ENCODE assay signal across 8 cellular contexts in the genomic region with DNA sequence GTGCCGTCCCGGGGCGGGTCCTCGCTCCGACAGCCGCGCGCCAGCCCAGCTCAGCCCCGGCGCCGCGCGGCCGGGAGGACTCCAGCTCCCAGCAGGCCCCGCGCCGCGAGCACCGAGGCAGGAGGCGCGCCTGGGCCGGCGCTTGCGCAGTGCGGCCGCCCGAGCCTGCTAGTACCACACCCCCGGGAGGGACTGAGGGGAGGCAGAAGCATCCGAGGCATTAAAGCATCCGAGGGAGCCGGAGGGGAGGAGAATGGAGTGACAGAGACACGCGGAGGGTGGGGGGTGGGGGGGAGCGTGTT. TPM values are rescaled to one million over a fixed set of nuclear protein-coding genes. Genes with fewer than 3 reads are reported as not detected.
DNase-seq lines count a peak whose midpoint lies in the region; ATAC-seq and TF ChIP-seq lines count a peak whose summit lies in the region.

A gene (plus strand): TSS at position 205 of the 302 bp plus-strand sequence. CDS start 347 bp downstream, outside the sequence.

- no peaks in the 10 kb centered on the region for H3K36me3 Mint-ChIP-seq in nephron progenitor cell (ENCODE audit: low read depth)

- peaks cover 59% of the 10 kb centered on the region for H3K4me1 Mint-ChIP-seq in nephron progenitor cell
- peaks cover 44% of the 10 kb centered on the region for H3K4me1 Mint-ChIP-seq in stimulated activated naive CD8-positive, alpha-beta T cell treated with anti-CD3 and anti-CD28 coated beads, Interleukin-15, amount 100 ng/mL, for 72 hours

- H3K36me3 ChIP-seq in H7 (replicated peaks; ENCODE audit: control insufficient read depth, insufficient read depth, low read length): no peaks in the 10 kb centered on the region

- H3K9me3 Mint-ChIP-seq in nephron progenitor cell: no peaks in the 10 kb centered on the region
- no peaks in the 10 kb centered on the region for H3K9me3 Mint-ChIP-seq in stimulated activated naive CD8-positive, alpha-beta T cell treated with anti-CD3 and anti-CD28 coated beads, Interleukin-15, amount 100 ng/mL, for 72 hours

- peak; percentile 90 for ATAC-seq in stimulated activated naive CD8-positive, alpha-beta T cell treated with anti-CD3 and anti-CD28 coated beads, Interleukin-15, amount 100 ng/mL, for 72 hours

- H3K4me3 Mint-ChIP-seq in nephron progenitor cell: peak within 1 kb of the TSS; percentile 98
- peak within 1 kb of the TSS; percentile 90 to 96 for H3K4me3 Mint-ChIP-seq in stimulated activated naive CD8-positive, alpha-beta T cell treated with anti-CD3 and anti-CD28 coated beads, Interleukin-15, amount 100 ng/mL, for 72 hours

- H3K27me3 ChIP-seq in H7 (ENCODE audit: control insufficient read depth, insufficient read depth, low read length): peaks cover 16% of the 10 kb centered on the region

- DNase-seq in EL (peak; percentile 97), H7 (peak; percentile 99), M059J (ENCODE audit: low read depth) (peak; percentile 96), SIG-M5 (lab: John Stamatoyannopoulos, UW) (peak; percentile 16), activated gamma-delta T cell (lab: John Stamatoyannopoulos, UW) (peak; percentile 96), fibroblast of the conjunctiva (ENCODE audit: low read depth) (peak; percentile 98), nephron progenitor cell (peak; percentile 92)
- peak; percentile 97 to 99 for DNase-seq in stimulated activated naive CD8-positive, alpha-beta T cell treated with anti-CD3 and anti-CD28 coated beads, Interleukin-15, amount 100 ng/mL, for 72 hours

- peak within 1 kb of the TSS; percentile 55 for H3K4me3 ChIP-seq in H7 (ENCODE audit: insufficient read depth, low read depth, low read length)

- TF ChIP-seq CTCF in nephron progenitor cell (IDR thresholded peaks at IDR 0.05): no peak

- H3K27me3 Mint-ChIP-seq in nephron progenitor cell (ENCODE audit: low read depth, poor library complexity): peaks cover 15% of the 10 kb centered on the region
- H3K27me3 Mint-ChIP-seq in stimulated activated naive CD8-positive, alpha-beta T cell treated with anti-CD3 and anti-CD28 coated beads, Interleukin-15, amount 100 ng/mL, for 72 hours: no peaks in the 10 kb centered on the region

- H3K27ac Mint-ChIP-seq in nephron progenitor cell: peak within 1 kb of the TSS; percentile 95
- H3K27ac Mint-ChIP-seq in stimulated activated naive CD8-positive, alpha-beta T cell treated with anti-CD3 and anti-CD28 coated beads, Interleukin-15, amount 100 ng/mL, for 72 hours: peak within 1 kb of the TSS; percentile 92 to 99

RNA-seq across cellular contexts. Expression of the gene that starts here (rescaled TPM):
- total RNA-seq in H7 (2014; rRNA removed; shearing (Covaris generic)): 1.2 and 1.7 TPM in 2 replicates
- total RNA-seq in M059J (2014; rRNA removed; shearing (Covaris generic)): 3.9 and 4.4 TPM in 2 replicates

Comparison
In these comparisons a context has a peak if more than half of its experiments do, and no peak if none do; other contexts are left out.
1. Peak in every context shown above with its lines: DNase-seq, ATAC-seq and H3K4me3 ChIP-seq.
2. DNase-seq: peak in every context shown above with its lines; median percentile 99 in H7; 98 in fibroblast of the conjunctiva; 98 in stimulated activated naive CD8-positive, alpha-beta T cell treated with anti-CD3 and anti-CD28 coated beads, Interleukin-15, amount 100 ng/mL, for 72 hours; 97 in EL; 96 in M059J; 96 in activated gamma-delta T cell; 92 in nephron progenitor cell; 16 in SIG-M5.